Comparison of ENCODE assay signal across 8 cellular contexts in genomic region chr21:38773108-38774061, GRCh38. TPM values are rescaled to one million over a fixed set of nuclear protein-coding genes. Genes with fewer than 3 reads are reported as not detected.
DNase-seq lines count a peak whose midpoint lies in the region; ATAC-seq, FAIRE-seq and TF ChIP-seq lines count a peak whose summit lies in the region.

No MANE protein-coding gene starts in this region.

- peaks cover 2% of the 10 kb centered on the region for H3K36me3 Mint-ChIP-seq in activated T-helper 2 cell treated with anti-CD3 and anti-CD28 coated beads, Interferon-gamma antibody, Interleukin-2, Interleukin-4, amounts not matched to agents 10 μg/mL and 5 μg/mL and 100 μg/mL, durations not matched to agents 14 hours and 24 hours and 36 hours (ENCODE audit: low read depth)

- H2AFZ ChIP-seq in keratinocyte (ENCODE audit: control insufficient read depth, low read length), result peak overlapping the region; percentile 41

- no peak overlapping the region for H3K4me3 Mint-ChIP-seq in activated T-helper 2 cell treated with anti-CD3 and anti-CD28 coated beads, Interferon-gamma antibody, Interleukin-2, Interleukin-4, amounts not matched to agents 10 μg/mL and 5 μg/mL and 100 μg/mL, durations not matched to agents 14 hours and 24 hours and 36 hours (ENCODE audit: low read depth)

- no peaks in the 10 kb centered on the region for H3K36me3 ChIP-seq in keratinocyte (ENCODE audit: control insufficient read depth in 2 of 2, extremely low read depth in 1 of 2, insufficient read depth in 2 of 2, low read length in 2 of 2)

- H3K9ac ChIP-seq in keratinocyte (ENCODE audit: control insufficient read depth, extremely low read depth, insufficient read depth, low read length), result peak overlapping the region; percentile 51

- H3K79me2 ChIP-seq in keratinocyte (ENCODE audit: control insufficient read depth, insufficient read depth, low read length), result no peaks in the 10 kb centered on the region

- dilution Hi-C loops in keratinocyte (cut with MboI; ENCODE audit: extremely low pct_ligation_motif_present, low sequenced_read_pairs), result no loop called here

- peaks cover 3% of the 10 kb centered on the region for H3K9me1 ChIP-seq in keratinocyte (ENCODE audit: control insufficient read depth, extremely low read depth, insufficient read depth, low read length)

- no peaks in the 10 kb centered on the region for H4K20me1 ChIP-seq in keratinocyte (ENCODE audit: control insufficient read depth, extremely low read depth, insufficient read depth, low read length)

- no peak for TF ChIP-seq CTCF in keratinocyte (optimal IDR thresholded peaks at IDR 0.05 in 1 of 3, IDR thresholded peaks at IDR 0.05 in 1 of 3, conservative IDR thresholded peaks at IDR 0.05 in 1 of 3; ENCODE audit: extremely low read depth in 1 of 3, insufficient read depth in 2 of 3, low read length in 3 of 3)

- intact Hi-C loops in activated T-helper 2 cell treated with anti-CD3 and anti-CD28 coated beads, Interferon-gamma antibody, Interleukin-2, Interleukin-4, amounts not matched to agents 10 μg/mL and 5 μg/mL and 100 μg/mL, durations not matched to agents 14 hours and 24 hours and 36 hours (cut with micrococcal nuclease), result loop anchor here (1.0 kb wide), 1 partner anchor 58 kb away; no protein-coding TSS in a partner anchor

- H3K9me3 ChIP-seq in keratinocyte (ENCODE audit: control insufficient read depth, low read depth, low read length), result no peaks in the 10 kb centered on the region

- ATAC-seq in GM19463 (IDR thresholded peaks at IDR 0.05; ENCODE audit: unreplicated experiment) (peak; percentile 56), HG02970 (IDR thresholded peaks at IDR 0.05; ENCODE audit: low FRiP score, unreplicated experiment) (no peak), GM21367 (IDR thresholded peaks at IDR 0.05; ENCODE audit: unreplicated experiment) (no peak), GM21423 (IDR thresholded peaks at IDR 0.05; ENCODE audit: unreplicated experiment) (no peak)

- peaks cover 59% of the 10 kb centered on the region for H3K4me1 Mint-ChIP-seq in activated T-helper 2 cell treated with anti-CD3 and anti-CD28 coated beads, Interferon-gamma antibody, Interleukin-2, Interleukin-4, amounts not matched to agents 10 μg/mL and 5 μg/mL and 100 μg/mL, durations not matched to agents 14 hours and 24 hours and 36 hours (ENCODE audit: low read depth)

- FAIRE-seq in keratinocyte (lab: Jason Lieb, UNC), result peak; percentile 79

- peaks cover 7% of the 10 kb centered on the region for H3K9me3 Mint-ChIP-seq in activated T-helper 2 cell treated with anti-CD3 and anti-CD28 coated beads, Interferon-gamma antibody, Interleukin-2, Interleukin-4, amounts not matched to agents 10 μg/mL and 5 μg/mL and 100 μg/mL, durations not matched to agents 14 hours and 24 hours and 36 hours

- H3K27me3 Mint-ChIP-seq in activated T-helper 2 cell treated with anti-CD3 and anti-CD28 coated beads, Interferon-gamma antibody, Interleukin-2, Interleukin-4, amounts not matched to agents 10 μg/mL and 5 μg/mL and 100 μg/mL, durations not matched to agents 14 hours and 24 hours and 36 hours (ENCODE audit: low read depth), result no peaks in the 10 kb centered on the region

- H3K27ac ChIP-seq in keratinocyte (ENCODE audit: control insufficient read depth, insufficient read depth, low read length), result peak overlapping the region; percentile 83

- H3K4me3 ChIP-seq in keratinocyte (ENCODE audit: control insufficient read depth in 2 of 3, extremely low read depth in 1 of 3, insufficient read depth in 2 of 3, low read depth in 1 of 3, low read length in 3 of 3), result no peak overlapping the region

- peaks cover 22% of the 10 kb centered on the region for H3K4me1 ChIP-seq in keratinocyte (ENCODE audit: control insufficient read depth, extremely low read depth, insufficient read depth, low read length)

- peak overlapping the region; percentile 87 for H3K27ac Mint-ChIP-seq in activated T-helper 2 cell treated with anti-CD3 and anti-CD28 coated beads, Interferon-gamma antibody, Interleukin-2, Interleukin-4, amounts not matched to agents 10 μg/mL and 5 μg/mL and 100 μg/mL, durations not matched to agents 14 hours and 24 hours and 36 hours

- H3K4me2 ChIP-seq in keratinocyte (ENCODE audit: control insufficient read depth, extremely low read depth, insufficient read depth, low read depth, low read length), result peak overlapping the region; percentile 50

- DNase-seq in A172 (ENCODE audit: low spot score), result peak; percentile 96
- no peak for DNase-seq in activated T-helper 2 cell treated with anti-CD3 and anti-CD28 coated beads, Interferon-gamma antibody, Interleukin-2, Interleukin-4, amounts not matched to agents 10 μg/mL and 5 μg/mL and 100 μg/mL, durations not matched to agents 14 hours and 24 hours and 36 hours (ENCODE audit: low spot score)
- DNase-seq in keratinocyte (ENCODE audit: low read depth, low spot score), result peak; percentile 83
- no peak for DNase-seq in NCI-H2029 (lab: John Stamatoyannopoulos, UW)

- H3K27me3 ChIP-seq in keratinocyte (ENCODE audit: control insufficient read depth, extremely low read depth, insufficient read depth, low read length), result no peaks in the 10 kb centered on the region

RNA-seq across cellular contexts. Expression of gene ETS2, which starts 32.3 kb away (rescaled TPM):
- 15.9 and 21.7 TPM in 2 replicates for total RNA-seq in A172 (2014; rRNA removed; shearing (Covaris generic))
- 62.8 and 63.9 TPM in 2 replicates for total RNA-seq in activated T-helper 2 cell treated with anti-CD3 and anti-CD28 coated beads, Interferon-gamma antibody, Interleukin-2, Interleukin-4, amounts not matched to agents 10 μg/mL and 5 μg/mL and 100 μg/mL, durations not matched to agents 14 hours and 24 hours and 36 hours
- polyA plus RNA-seq in keratinocyte, result 58.5 to 61.4 TPM (median 60.3 TPM) in 3 replicates
- polyA plus RNA-seq in keratinocyte (2011; ENCODE audit: low read depth), result 143 TPM
- 29.1 and 35.4 TPM in 2 replicates for polyA plus RNA-seq in keratinocyte (2011; cell fraction: cytosol; rRNA removed)
- 122 and 140 TPM in 2 replicates for polyA plus RNA-seq in keratinocyte (2011; cell fraction: nucleus; rRNA removed)
- 37.3 and 92.4 TPM in 2 replicates for polyA plus RNA-seq in keratinocyte (2012; ENCODE audit: low replicate concordance)
- polyA minus RNA-seq in keratinocyte, result 46.3 to 57.2 TPM (median 49.1 TPM) in 3 replicates
- polyA minus RNA-seq in keratinocyte (2011; cell fraction: cytosol; rRNA and poly(A)+ RNA removed), result 34.7 TPM
- 70.5 and 112 TPM in 2 replicates for polyA minus RNA-seq in keratinocyte (2011; cell fraction: nucleus; rRNA and poly(A)+ RNA removed)

Comparison
In these comparisons a context has a peak if more than half of its experiments do, and no peak if none do; other contexts are left out.
1. DNase-seq: peak in A172 (single experiment) and keratinocyte (single experiment); none in activated T-helper 2 cell treated with anti-CD3 and anti-CD28 coated beads, Interferon-gamma antibody, Interleukin-2, Interleukin-4, amounts not matched to agents 10 μg/mL and 5 μg/mL and 100 μg/mL, durations not matched to agents 14 hours and 24 hours and 36 hours (single experiment) and NCI-H2029 (single experiment).